Comparison of ENCODE assay signal across 25 cellular contexts in genomic region chr17:19319771-19320505, GRCh38. TPM values are rescaled to one million over a fixed set of nuclear protein-coding genes. Genes with fewer than 3 reads are reported as not detected.
DNase-seq lines count a peak whose midpoint lies in the region; ATAC-seq and TF ChIP-seq lines count a peak whose summit lies in the region.
"Had no signal": no experiment of that assay in that cellular context is flagged by ENCODE, and none has a peak within 500 bp of the region (broad histone marks: within the 10 kb centered on the region; RNA-seq: fewer than 3 reads in every experiment).

No MANE protein-coding gene starts in this region.

- intact Hi-C loops in upper lobe of right lung (cut with DNase I): no loop called here

- no peak overlapping the region for H2AFZ ChIP-seq in trophoblast cell (ENCODE audit: insufficient read depth, low read length, poor library complexity)

- H3K23ac ChIP-seq in trophoblast cell (ENCODE audit: low read length): no peak overlapping the region

- H3K27ac Mint-ChIP-seq in activated CD4-positive, alpha-beta T cell treated with anti-CD3 and anti-CD28 coated beads, Interleukin-2, amount 10 ng/mL, durations not matched to agents 7 days and 5 days: peak overlapping the region; percentile 37
- no peak overlapping the region for H3K27ac Mint-ChIP-seq in endodermal cell
- H3K27ac Mint-ChIP-seq: CD8-positive, alpha-beta T cell had no signal

- H2BK120ac ChIP-seq in trophoblast cell (ENCODE audit: insufficient read depth, low read length, poor library complexity): no peak overlapping the region

- H2AK5ac ChIP-seq in trophoblast cell (ENCODE audit: low read length): no peak overlapping the region

- H3K27me3 ChIP-seq in endodermal cell (ENCODE audit: control insufficient read depth, insufficient read depth, low read length, poor library complexity, severe bottlenecking): no peaks in the 10 kb centered on the region
- no peaks in the 10 kb centered on the region for H3K27me3 ChIP-seq in trophoblast cell (ENCODE audit: insufficient read depth, low read length)
- no peaks in the 10 kb centered on the region for H3K27me3 ChIP-seq in upper lobe of right lung
- H3K27me3 ChIP-seq: SJSA1 had no signal

- H3K4me3 ChIP-seq in endodermal cell (ENCODE audit: low read length) (no peak overlapping the region), trophoblast cell (ENCODE audit: low read depth, low read length) (no peak overlapping the region), upper lobe of right lung (no peak overlapping the region)
- H3K4me3 ChIP-seq: SJSA1 had no signal

- H2BK5ac ChIP-seq in trophoblast cell (ENCODE audit: low read depth, low read length, poor library complexity): no peak overlapping the region

- H2BK12ac ChIP-seq in trophoblast cell (ENCODE audit: low read length): no peak overlapping the region

- H3K4me1 ChIP-seq in endodermal cell (ENCODE audit: control insufficient read depth, insufficient read depth, low read length) (no peaks in the 10 kb centered on the region), trophoblast cell (ENCODE audit: control insufficient read depth in 1 of 2, insufficient read depth in 2 of 2, low read length in 2 of 2) (peaks cover 4 to 5% of the 10 kb centered on the region in 2 experiments), upper lobe of right lung (peaks cover 11% of the 10 kb centered on the region)

- no peaks in the 10 kb centered on the region for H3K36me3 Mint-ChIP-seq in activated CD4-positive, alpha-beta T cell treated with anti-CD3 and anti-CD28 coated beads, Interleukin-2, amount 10 ng/mL, durations not matched to agents 7 days and 5 days (ENCODE audit: low read depth)
- peaks cover 35% of the 10 kb centered on the region for H3K36me3 Mint-ChIP-seq in endodermal cell (ENCODE audit: low read depth)
- H3K36me3 Mint-ChIP-seq: CD8-positive, alpha-beta T cell had no signal

- no peak overlapping the region for H3K4me2 ChIP-seq in trophoblast cell (ENCODE audit: low read length)

- no peak for DNase-seq in activated CD4-positive, alpha-beta T cell treated with anti-CD3 and anti-CD28 coated beads, Interleukin-2, amount 10 ng/mL, durations not matched to agents 7 days and 5 days
- no peak for DNase-seq in activated CD4-positive, alpha-beta T cell treated with anti-CD3 and anti-CD28 coated beads for 1 hour
- DNase-seq in endodermal cell: peak; percentile 41
- DNase-seq in trophoblast cell: peak; percentile 78 to 79
- DNase-seq in upper lobe of right lung: peak; percentile 55
- DNase-seq in NCI-H345 treated with DMSO at 0.1 percent for 48 hours (lab: John Stamatoyannopoulos, UW; ENCODE audit: unreplicated experiment): no peak
- DNase-seq in activated gamma-delta T cell treated with Interleukin-2 at 50 U/mL for 16 hours: no peak
- no peak for DNase-seq in NCI-H446 treated with DMSO at 0.1 percent for 48 hours (lab: John Stamatoyannopoulos, UW)
- DNase-seq: ACHN; C1 segment of cervical spinal cord; Calu3; CD8-positive, alpha-beta T cell; DMS153; GOT3; Kasumi-1; NCI-H1694; NCI-H2081; NCI-H2171; NCI-H345; NCI-H526; OCI-M1 had no signal

- no peak overlapping the region for H4K91ac ChIP-seq in trophoblast cell (ENCODE audit: low read depth, low read length)

- no peak overlapping the region for H4K12ac ChIP-seq in trophoblast cell (ENCODE audit: low read depth, low read length)

- H3K4me1 Mint-ChIP-seq in activated CD4-positive, alpha-beta T cell treated with anti-CD3 and anti-CD28 coated beads, Interleukin-2, amount 10 ng/mL, durations not matched to agents 7 days and 5 days: no peaks in the 10 kb centered on the region
- H3K4me1 Mint-ChIP-seq in endodermal cell: peaks cover 26% of the 10 kb centered on the region

- CTCF ChIA-PET in activated CD4-positive, alpha-beta T cell treated with anti-CD3 and anti-CD28 coated beads, Interleukin-2, amount 10 ng/mL, durations not matched to agents 7 days and 5 days (lab: Charles Lee): interaction anchor here (0.5 kb wide), 1 partner anchor 197 kb away, joined by 3 read pairs; no protein-coding TSS in a partner anchor

- POLR2A ChIA-PET in activated CD4-positive, alpha-beta T cell treated with anti-CD3 and anti-CD28 coated beads, Interleukin-2, amount 10 ng/mL, durations not matched to agents 7 days and 5 days (lab: Charles Lee): no interaction called here

- no peak overlapping the region for H4K8ac ChIP-seq in trophoblast cell (ENCODE audit: low read depth, low read length)

- no peak for TF ChIP-seq CTCF in endodermal cell (conservative IDR thresholded peaks at IDR 0.05)
- TF ChIP-seq CTCF in upper lobe of right lung (IDR thresholded peaks at IDR 0.05): no peak

- H3K36me3 ChIP-seq in endodermal cell (ENCODE audit: control insufficient read depth, insufficient read depth, low read length) (peaks cover 36% of the 10 kb centered on the region), trophoblast cell (ENCODE audit: control insufficient read depth in 1 of 2, insufficient read depth in 2 of 2, low read length in 2 of 2) (peaks cover 25 to 26% of the 10 kb centered on the region in 2 experiments), upper lobe of right lung (peaks cover 12% of the 10 kb centered on the region)

- H3K79me2 ChIP-seq in trophoblast cell (ENCODE audit: control insufficient read depth, insufficient read depth, low read length, poor library complexity): no peaks in the 10 kb centered on the region

- peaks cover 12% of the 10 kb centered on the region for H3K27me3 Mint-ChIP-seq in activated CD4-positive, alpha-beta T cell treated with anti-CD3 and anti-CD28 coated beads, Interleukin-2, amount 10 ng/mL, durations not matched to agents 7 days and 5 days
- H3K27me3 Mint-ChIP-seq in endodermal cell (ENCODE audit: insufficient read depth): no peaks in the 10 kb centered on the region

- H3K9me3 Mint-ChIP-seq in activated CD4-positive, alpha-beta T cell treated with anti-CD3 and anti-CD28 coated beads, Interleukin-2, amount 10 ng/mL, durations not matched to agents 7 days and 5 days: peaks cover 2% of the 10 kb centered on the region
- peaks cover 3% of the 10 kb centered on the region for H3K9me3 Mint-ChIP-seq in endodermal cell

- 90 to 95% methylated on average over 9 to 12 of the region's 12 CpGs for WGBS in endodermal cell (ENCODE audit: insufficient coverage in 1 of 2, insufficient read length in 1 of 2), 2 experiments
- no CpG with 5 or more reads among the region's 12 CpGs for WGBS in trophoblast cell (ENCODE audit: extremely low coverage, insufficient coverage, insufficient read length)

- H3K27ac ChIP-seq in endodermal cell (ENCODE audit: low read depth, low read length): no peak overlapping the region
- no peak overlapping the region for H3K27ac ChIP-seq in trophoblast cell (ENCODE audit: low read depth, low read length)
- H3K27ac ChIP-seq in upper lobe of right lung: no peak overlapping the region
- H3K27ac ChIP-seq: 22Rv1, SJSA1 had no signal

- no peak overlapping the region for H3K4ac ChIP-seq in trophoblast cell (ENCODE audit: low read depth, low read length)

- H3K9me3 ChIP-seq in endodermal cell (ENCODE audit: control insufficient read depth, low read length) (peaks cover 3% of the 10 kb centered on the region), trophoblast cell (ENCODE audit: insufficient read depth, low read depth, low read length) (no peaks in the 10 kb centered on the region), upper lobe of right lung (no peaks in the 10 kb centered on the region)

- H3K9ac ChIP-seq in endodermal cell (ENCODE audit: extremely low read depth, low read length, poor library complexity, severe bottlenecking) (no peak overlapping the region), trophoblast cell (ENCODE audit: low read length) (no peak overlapping the region)

- no peak overlapping the region for H3K18ac ChIP-seq in trophoblast cell (ENCODE audit: low read length)

- no peak overlapping the region for H3K4me3 Mint-ChIP-seq in activated CD4-positive, alpha-beta T cell treated with anti-CD3 and anti-CD28 coated beads, Interleukin-2, amount 10 ng/mL, durations not matched to agents 7 days and 5 days
- no peak overlapping the region for H3K4me3 Mint-ChIP-seq in endodermal cell
- H3K4me3 Mint-ChIP-seq: CD8-positive, alpha-beta T cell had no signal

- H3K14ac ChIP-seq in trophoblast cell (ENCODE audit: low read length): no peak overlapping the region

- ATAC-seq in upper lobe of right lung: no peak
- ATAC-seq: CD8-positive, alpha-beta T cell; HCT116; Right ventricle myocardium inferior had no signal

- H3K79me1 ChIP-seq in trophoblast cell (ENCODE audit: low read length): no peaks in the 10 kb centered on the region

RNA-seq across cellular contexts. Expression of gene B9D1, which starts 42.6 kb away (rescaled TPM):
- 1 to 10 TPM; 1.3 to 1.6 TPM for total RNA-seq in activated CD4-positive, alpha-beta T cell treated with anti-CD3 and anti-CD28 coated beads, Interleukin-2, amount 10 ng/mL, durations not matched to agents 7 days and 5 days
- 10 to 100 TPM; 37.7 to 42.8 TPM for total RNA-seq in endodermal cell
- polyA plus RNA-seq in endodermal cell (2013, experiment 1 of 2): 28.5 TPM
- polyA plus RNA-seq in endodermal cell (2013, experiment 2 of 2): 25.0 TPM
- 7.2 and 7.3 TPM in 2 replicates for polyA plus RNA-seq in trophoblast cell (2013)
- total RNA-seq in upper lobe of right lung: 9.9 TPM

RNA-seq across cellular contexts. Expression of gene MAPK7, which starts 58.4 kb away (rescaled TPM):
- total RNA-seq in activated CD4-positive, alpha-beta T cell treated with anti-CD3 and anti-CD28 coated beads, Interleukin-2, amount 10 ng/mL, durations not matched to agents 7 days and 5 days: 10 to 100 TPM; 37.6 to 46.5 TPM
- total RNA-seq in endodermal cell (10 to 100 TPM; 33.3 to 53.4 TPM), upper lobe of right lung (25.7 TPM)
- 29.3 TPM for polyA plus RNA-seq in endodermal cell (2013, experiment 1 of 2)
- polyA plus RNA-seq in endodermal cell (2013, experiment 2 of 2): 25.5 TPM
- 21.4 and 22.8 TPM in 2 replicates for polyA plus RNA-seq in trophoblast cell (2013)

Comparison
In these comparisons a context has a peak if more than half of its experiments do, and no peak if none do; other contexts are left out.
1. DNase-seq: peak in endodermal cell (single experiment), trophoblast cell (2 of 2) and upper lobe of right lung (single experiment); none in activated CD4-positive, alpha-beta T cell treated with anti-CD3 and anti-CD28 coated beads, Interleukin-2, amount 10 ng/mL, durations not matched to agents 7 days and 5 days (single experiment), activated CD4-positive, alpha-beta T cell treated with anti-CD3 and anti-CD28 coated beads for 1 hour (single experiment), NCI-H345 treated with DMSO at 0.1 percent for 48 hours (single experiment), activated gamma-delta T cell treated with Interleukin-2 at 50 U/mL for 16 hours (single experiment) and NCI-H446 treated with DMSO at 0.1 percent for 48 hours (single experiment).